ENCODE assay signal across 8 cellular contexts in genomic region chr2:24357767-24358166, GRCh38. TPM values are rescaled to one million over a fixed set of nuclear protein-coding genes. Genes with fewer than 3 reads are reported as not detected.
DNase-seq lines count a peak whose midpoint lies in the region; ATAC-seq, FAIRE-seq and TF ChIP-seq lines count a peak whose summit lies in the region.
"Not testable (repeated sequence)": the region's sequence is repeated elsewhere in the genome, so short reads cannot be mapped to it uniquely, and the experiment has no call there.

No MANE protein-coding gene starts in this region.

- H3K9ac ChIP-seq in keratinocyte (ENCODE audit: control insufficient read depth, extremely low read depth, insufficient read depth, low read length), result not testable (repeated sequence)

- not testable (repeated sequence) for H3K9me1 ChIP-seq in keratinocyte (ENCODE audit: control insufficient read depth, extremely low read depth, insufficient read depth, low read length)

- H3K9me3 Mint-ChIP-seq in CD8-positive, alpha-beta T cell; activated T-cell treated with anti-CD3 and anti-CD28 coated beads, Interleukin-2, amount 50 U/mL, for 24 hours; brain; nephron; type B pancreatic cell: not testable (repeated sequence)

- H3K36me3 ChIP-seq in CD8-positive, alpha-beta T cell (ENCODE audit: insufficient read depth, low read length); PC-9 (ENCODE audit: low read depth); keratinocyte (ENCODE audit: control insufficient read depth in 2 of 2, extremely low read depth in 1 of 2, insufficient read depth in 2 of 2, low read length in 2 of 2): not testable (repeated sequence)

- not testable (repeated sequence) for H3K27me3 Mint-ChIP-seq in CD8-positive, alpha-beta T cell (ENCODE audit: low read depth); activated T-cell treated with anti-CD3 and anti-CD28 coated beads, Interleukin-2, amount 50 U/mL, for 24 hours; brain; nephron (ENCODE audit: low read depth)
- H3K27me3 Mint-ChIP-seq in type B pancreatic cell, result peaks cover 12% of the 10 kb centered on the region

- peaks cover 64% of the 10 kb centered on the region for H3K79me2 ChIP-seq in PC-9 (ENCODE audit: low read depth)
- peaks cover 58% of the 10 kb centered on the region for H3K79me2 ChIP-seq in keratinocyte (ENCODE audit: control insufficient read depth, insufficient read depth, low read length)

- H3K4me3 Mint-ChIP-seq in CD8-positive, alpha-beta T cell, result peak overlapping the region; percentile 72
- peak overlapping the region; percentile 87 for H3K4me3 Mint-ChIP-seq in activated T-cell treated with anti-CD3 and anti-CD28 coated beads, Interleukin-2, amount 50 U/mL, for 24 hours
- peak overlapping the region in 3 of 5 experiments; percentile 34 to 85 (median 85) for H3K4me3 Mint-ChIP-seq in brain
- peak overlapping the region; percentile 64 to 93 (median 80) for H3K4me3 Mint-ChIP-seq in nephron
- peak overlapping the region; percentile 76 for H3K4me3 Mint-ChIP-seq in type B pancreatic cell

- not testable (repeated sequence) for H2AFZ ChIP-seq in PC-9; keratinocyte (ENCODE audit: control insufficient read depth, low read length)

- H3K36me3 Mint-ChIP-seq in CD8-positive, alpha-beta T cell; brain; nephron (ENCODE audit: low read depth); type B pancreatic cell: not testable (repeated sequence)
- peaks cover 15% of the 10 kb centered on the region for H3K36me3 Mint-ChIP-seq in activated T-cell treated with anti-CD3 and anti-CD28 coated beads, Interleukin-2, amount 50 U/mL, for 24 hours (ENCODE audit: low read depth)

- peak overlapping the region; percentile 41 for H3K27ac Mint-ChIP-seq in CD8-positive, alpha-beta T cell
- H3K27ac Mint-ChIP-seq in activated T-cell treated with anti-CD3 and anti-CD28 coated beads, Interleukin-2, amount 50 U/mL, for 24 hours, result peak overlapping the region; percentile 37
- H3K27ac Mint-ChIP-seq in brain, type B pancreatic cell: not testable (repeated sequence)
- peak overlapping the region in 1 of 3 experiments; percentile 39 for H3K27ac Mint-ChIP-seq in nephron

- DNase-seq in CD8-positive, alpha-beta T cell; PC-9; activated T-cell treated with anti-CD3 and anti-CD28 coated beads, Interleukin-2, amount 50 U/mL, for 24 hours; keratinocyte (ENCODE audit: low read depth, low spot score); type B pancreatic cell (ENCODE audit: extremely low spot score, unreplicated experiment): not testable (repeated sequence)

- FAIRE-seq in keratinocyte (lab: Jason Lieb, UNC), result not testable (repeated sequence)

- H3K9me3 ChIP-seq in CD8-positive, alpha-beta T cell (ENCODE audit: low read length); PC-9 (ENCODE audit: insufficient read depth, low read depth); keratinocyte (ENCODE audit: control insufficient read depth, low read depth, low read length): not testable (repeated sequence)

- intact Hi-C loops in CD8-positive, alpha-beta T cell (cut with DNase I, micrococcal nuclease), result loop anchor here in 1 of 2 experiments (5.0 kb wide), 1 partner anchor 415 kb away; the partner anchor contains the start of gene UBXN2A
- intact Hi-C loops in PC-9 (cut with micrococcal nuclease; ENCODE audit: unreplicated experiment), result not testable (repeated sequence)

- peaks cover 56% of the 10 kb centered on the region for H3K4me1 Mint-ChIP-seq in CD8-positive, alpha-beta T cell (ENCODE audit: low read depth)
- peaks cover 51% of the 10 kb centered on the region for H3K4me1 Mint-ChIP-seq in activated T-cell treated with anti-CD3 and anti-CD28 coated beads, Interleukin-2, amount 50 U/mL, for 24 hours (ENCODE audit: low read depth)
- H3K4me1 Mint-ChIP-seq in brain (peaks cover 33% of the 10 kb centered on the region), nephron (peaks cover 31% of the 10 kb centered on the region)
- not testable (repeated sequence) for H3K4me1 Mint-ChIP-seq in type B pancreatic cell (ENCODE audit: unreplicated experiment)

- not testable (repeated sequence) for H3K27me3 ChIP-seq in CD8-positive, alpha-beta T cell (ENCODE audit: insufficient read depth, low read length); PC-9 (ENCODE audit: insufficient read depth, low read depth); keratinocyte (ENCODE audit: control insufficient read depth, extremely low read depth, insufficient read depth, low read length)

- dilution Hi-C loops in keratinocyte (cut with MboI; ENCODE audit: extremely low pct_ligation_motif_present, low sequenced_read_pairs), result not testable (repeated sequence)

- H3K9me2 ChIP-seq in PC-9 (ENCODE audit: insufficient read depth), result not testable (repeated sequence)

- H4K20me1 ChIP-seq in PC-9 (ENCODE audit: insufficient read depth), result peaks cover 12% of the 10 kb centered on the region; the same call in 1 of the 2 replicates
- H4K20me1 ChIP-seq in keratinocyte (ENCODE audit: control insufficient read depth, extremely low read depth, insufficient read depth, low read length), result not testable (repeated sequence)

- CTCF ChIA-PET in CD8-positive, alpha-beta T cell (lab: Charles Lee); PC-9 (lab: Charles Lee): not testable (repeated sequence)

- not testable (repeated sequence) for TF ChIP-seq CTCF in CD8-positive, alpha-beta T cell (IDR thresholded peaks at IDR 0.05); GM12875 (IDR thresholded peaks at IDR 0.05; ENCODE audit: borderline replicate concordance, insufficient read depth, low read depth, low read length); PC-9 (conservative IDR thresholded peaks at IDR 0.05); brain (conservative IDR thresholded peaks at IDR 0.05); keratinocyte (optimal IDR thresholded peaks at IDR 0.05 in 1 of 3, IDR thresholded peaks at IDR 0.05 in 1 of 3, conservative IDR thresholded peaks at IDR 0.05 in 1 of 3; ENCODE audit: extremely low read depth in 1 of 3, insufficient read depth in 2 of 3, low read length in 3 of 3); nephron (IDR thresholded peaks at IDR 0.05; ENCODE audit: unreplicated experiment in 3 of 3); type B pancreatic cell (conservative IDR thresholded peaks at IDR 0.05)

- H3K4me1 ChIP-seq in CD8-positive, alpha-beta T cell (ENCODE audit: insufficient read depth, low read length), result peaks cover 44% of the 10 kb centered on the region
- peaks cover 21% of the 10 kb centered on the region for H3K4me1 ChIP-seq in PC-9 (replicated peaks; ENCODE audit: insufficient read depth)
- peaks cover 18% of the 10 kb centered on the region for H3K4me1 ChIP-seq in keratinocyte (ENCODE audit: control insufficient read depth, extremely low read depth, insufficient read depth, low read length)

- BruUV-seq in PC-9 (replicated peaks; lab: Mats Ljungman, UMichigan), result not testable (repeated sequence)

- H3F3A ChIP-seq in PC-9 (ENCODE audit: insufficient read depth, low read depth), result not testable (repeated sequence)

- ATAC-seq in CD8-positive, alpha-beta T cell, result not testable (repeated sequence)

- POLR2A ChIA-PET in CD8-positive, alpha-beta T cell (lab: Charles Lee); PC-9 (lab: Charles Lee; ENCODE audit: unreplicated experiment): not testable (repeated sequence)

- H3K4me2 ChIP-seq in PC-9 (peak overlapping the region; percentile 82), keratinocyte (ENCODE audit: control insufficient read depth, extremely low read depth, insufficient read depth, low read depth, low read length) (peak overlapping the region; percentile 90)

- not testable (repeated sequence) for H3K27ac ChIP-seq in CD8-positive, alpha-beta T cell (ENCODE audit: low read depth, low read length); PC-9; keratinocyte (ENCODE audit: control insufficient read depth, insufficient read depth, low read length)

- H3K4me3 ChIP-seq in CD8-positive, alpha-beta T cell (ENCODE audit: low read depth, low read length); PC-9; keratinocyte (ENCODE audit: control insufficient read depth in 2 of 3, extremely low read depth in 1 of 3, insufficient read depth in 2 of 3, low read depth in 1 of 3, low read length in 3 of 3): not testable (repeated sequence)
- H3K4me3 ChIP-seq in GM12875 (ENCODE audit: low read depth, low read length), result peak overlapping the region; percentile 19

RNA-seq across cellular contexts. Expression of gene ITSN2, which starts 2.6 kb away (rescaled TPM):
- total RNA-seq in CD8-positive, alpha-beta T cell, result 10 to 100 TPM; 86.0 to 89.3 TPM
- total RNA-seq in PC-9 (2021), result 28.4 and 30.4 TPM in 2 replicates
- polyA plus RNA-seq in brain (ENCODE audit: insufficient read depth, low read depth, low replicate concordance), result 6.1 TPM
- polyA plus RNA-seq in keratinocyte, result 15.2 to 19.7 TPM (median 17.8 TPM) in 3 replicates
- polyA plus RNA-seq in keratinocyte (2011; ENCODE audit: low read depth), result 77.9 TPM
- 8.7 and 17.7 TPM in 2 replicates for polyA plus RNA-seq in keratinocyte (2011; cell fraction: cytosol; rRNA removed)
- polyA plus RNA-seq in keratinocyte (2011; cell fraction: nucleus; rRNA removed), result 48.3 and 60.1 TPM in 2 replicates
- polyA plus RNA-seq in keratinocyte (2012; ENCODE audit: low replicate concordance), result 13.5 and 36.6 TPM in 2 replicates
- polyA minus RNA-seq in keratinocyte, result 22.6 to 38.2 TPM (median 34.2 TPM) in 3 replicates
- polyA minus RNA-seq in keratinocyte (2011; cell fraction: cytosol; rRNA and poly(A)+ RNA removed), result 14.8 TPM
- polyA minus RNA-seq in keratinocyte (2011; cell fraction: nucleus; rRNA and poly(A)+ RNA removed), result 24.3 and 40.1 TPM in 2 replicates
- 18.9 and 24.8 TPM in 2 replicates for total RNA-seq in type B pancreatic cell (ENCODE audit: low replicate concordance)
